In the genomic region with DNA sequence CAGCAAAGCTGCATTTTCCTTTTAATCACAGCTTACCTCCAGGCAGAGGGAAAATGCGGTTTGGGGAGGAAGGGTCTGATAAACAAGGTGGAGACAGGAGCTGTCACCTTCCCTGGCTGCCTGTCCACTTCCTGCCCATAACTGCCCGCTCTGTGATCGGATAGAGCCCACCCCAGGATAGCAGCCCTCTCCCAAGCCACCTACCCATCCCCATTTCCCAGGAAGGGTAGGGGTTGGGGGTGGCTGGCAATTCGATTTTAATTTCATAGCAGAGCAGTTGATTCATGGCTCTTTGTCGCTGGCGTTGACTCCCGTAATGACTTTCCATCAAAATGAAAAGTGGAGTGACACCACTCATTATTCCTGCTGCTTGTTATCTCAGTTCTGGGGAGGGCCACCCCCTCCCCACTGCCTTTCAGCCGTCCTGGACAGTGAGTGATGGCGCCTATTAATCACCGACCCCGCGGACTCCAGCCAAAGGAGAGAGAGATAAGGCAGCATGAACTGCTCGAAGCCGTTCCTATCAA, we compare ENCODE assay signal across 1 cellular context.
TF ChIP-seq lines count a peak whose summit lies in the region.

No MANE protein-coding gene starts in this region.

TF ChIP-seq in K562, 482 proteins besides CTCF, POLR2A, EP300 and RAD21 (continued from another document and continues in another):
- TF ChIP-seq PREB (CRISPR knock-in tag; IDR thresholded peaks at IDR 0.05) (no peak), EHMT2 (IDR thresholded peaks at IDR 0.05) (no peak), NCOA2 (IDR thresholded peaks at IDR 0.05; ENCODE audit: partially characterized antibody in 2 of 2) (no peak), HMGN3 (IDR thresholded peaks at IDR 0.05; ENCODE audit: borderline replicate concordance, extremely low read depth, insufficient read length, low read depth, low read length) (no peak), NR2C2 (CRISPR knock-in tag; IDR thresholded peaks at IDR 0.05) (no peak), NR2C2 (tag; IDR thresholded peaks at IDR 0.05) (no peak), THAP12 (CRISPR knock-in tag; IDR thresholded peaks at IDR 0.05) (no peak), TCF7 (IDR thresholded peaks at IDR 0.05; ENCODE audit: borderline replicate concordance) (0 out of 2 replicates have a peak, but pooled peaks have one; percentile 8), SMAD1 (IDR thresholded peaks at IDR 0.05; ENCODE audit: low read depth, low read length, partially characterized antibody) (no peak), NR2C1 (IDR thresholded peaks at IDR 0.05) (no peak), NR2C1 (tag; IDR thresholded peaks at IDR 0.05) (no peak), ZBTB5 (IDR thresholded peaks at IDR 0.05) (no peak), HNRNPH1 (optimal IDR thresholded peaks at IDR 0.05; ENCODE audit: low read depth, low read length) (no peak), DNMT1 (IDR thresholded peaks at IDR 0.05) (no peak), MCM5 (IDR thresholded peaks at IDR 0.05; ENCODE audit: low read depth) (no peak), ESRRA (IDR thresholded peaks at IDR 0.05; ENCODE audit: borderline replicate concordance, low read depth) (peak; percentile 38; the same call in 1 of the 2 replicates), SP1 (CRISPR knock-in tag; IDR thresholded peaks at IDR 0.05) (no peak), PTTG1 (tag; IDR thresholded peaks at IDR 0.05; ENCODE audit: low read depth) (no peak), U2AF2 (optimal IDR thresholded peaks at IDR 0.05; ENCODE audit: low read depth, low read length) (no peak), ZC3H4 (CRISPR knock-in tag; IDR thresholded peaks at IDR 0.05; ENCODE audit: borderline replicate concordance) (no peak), POLR3G (IDR thresholded peaks at IDR 0.05; ENCODE audit: extremely low read depth, insufficient read length, insufficient replicate concordance) (no peak), PPARD (CRISPR knock-in tag; IDR thresholded peaks at IDR 0.05) (no peak), USF2 (CRISPR knock-in tag; IDR thresholded peaks at IDR 0.05) (no peak), ZBTB1 (CRISPR knock-in tag; IDR thresholded peaks at IDR 0.05; ENCODE audit: borderline replicate concordance, low read depth) (no peak), ZNF318 (IDR thresholded peaks at IDR 0.05; ENCODE audit: borderline replicate concordance in 1 of 2, low read depth in 1 of 2) (no peak), ZNF79 (CRISPR knock-in tag; IDR thresholded peaks at IDR 0.05; ENCODE audit: low read depth) (no peak), BRF1 (IDR thresholded peaks at IDR 0.05; ENCODE audit: borderline replicate concordance, extremely low read depth, insufficient read length) (no peak), GTF2E2 (tag; IDR thresholded peaks at IDR 0.05) (peak; percentile 82; the same call in 1 of the 2 replicates), PHF20 (IDR thresholded peaks at IDR 0.05; ENCODE audit: partially characterized antibody) (no peak), LEF1 (IDR thresholded peaks at IDR 0.05) (peak; percentile 94), CCAR2 (IDR thresholded peaks at IDR 0.05; ENCODE audit: low read depth, low read length) (no peak), ZNF175 (CRISPR knock-in tag; IDR thresholded peaks at IDR 0.05; ENCODE audit: low read depth) (no peak), GATAD2B (IDR thresholded peaks at IDR 0.05; ENCODE audit: borderline replicate concordance) (peak; percentile 85), CREM (IDR thresholded peaks at IDR 0.05; ENCODE audit: low read depth) (peak; percentile 36; the same call in 1 of the 2 replicates), ZNF41 (CRISPR knock-in tag; conservative IDR thresholded peaks at IDR 0.05) (no peak), ZNF121 (CRISPR knock-in tag; conservative IDR thresholded peaks at IDR 0.05) (no peak), KAT8 (IDR thresholded peaks at IDR 0.05; ENCODE audit: low read depth) (no peak), ZNF232 (CRISPR knock-in tag; IDR thresholded peaks at IDR 0.05) (no peak), TSC22D4 (tag; IDR thresholded peaks at IDR 0.05) (no peak), NUFIP1 (IDR thresholded peaks at IDR 0.05; ENCODE audit: partially characterized antibody) (no peak), KLF10 (CRISPR knock-in tag; IDR thresholded peaks at IDR 0.05) (no peak), RFX7 (CRISPR knock-in tag; IDR thresholded peaks at IDR 0.05) (no peak), POU5F1 (IDR thresholded peaks at IDR 0.05; ENCODE audit: borderline replicate concordance, low read depth, low read length, partially characterized antibody) (no peak), PHTF2 (CRISPR knock-in tag; IDR thresholded peaks at IDR 0.05) (no peak), STAT5A (IDR thresholded peaks at IDR 0.05; ENCODE audit: borderline replicate concordance, low read length) (no peak), ZFP91 (CRISPR knock-in tag; IDR thresholded peaks at IDR 0.05) (no peak), CBX8 (IDR thresholded peaks at IDR 0.05; ENCODE audit: borderline replicate concordance, extremely low read depth, low read depth, low read length, poor library complexity, severe bottlenecking) (no peak), GABPB1 (CRISPR knock-in tag; IDR thresholded peaks at IDR 0.05) (no peak), SNRNP70 (optimal IDR thresholded peaks at IDR 0.05; ENCODE audit: low read depth, low read length) (no peak), MAFF (IDR thresholded peaks at IDR 0.05; ENCODE audit: low read length) (no peak), SAFB (IDR thresholded peaks at IDR 0.05; ENCODE audit: borderline replicate concordance, low read depth, low read length) (no peak), BACH1 (tag; IDR thresholded peaks at IDR 0.05) (no peak), NCOA4 (IDR thresholded peaks at IDR 0.05; ENCODE audit: partially characterized antibody) (no peak), RFX5 (IDR thresholded peaks at IDR 0.05; ENCODE audit: low read depth, low read length) (no peak)
- TF ChIP-seq, protein P1, sequence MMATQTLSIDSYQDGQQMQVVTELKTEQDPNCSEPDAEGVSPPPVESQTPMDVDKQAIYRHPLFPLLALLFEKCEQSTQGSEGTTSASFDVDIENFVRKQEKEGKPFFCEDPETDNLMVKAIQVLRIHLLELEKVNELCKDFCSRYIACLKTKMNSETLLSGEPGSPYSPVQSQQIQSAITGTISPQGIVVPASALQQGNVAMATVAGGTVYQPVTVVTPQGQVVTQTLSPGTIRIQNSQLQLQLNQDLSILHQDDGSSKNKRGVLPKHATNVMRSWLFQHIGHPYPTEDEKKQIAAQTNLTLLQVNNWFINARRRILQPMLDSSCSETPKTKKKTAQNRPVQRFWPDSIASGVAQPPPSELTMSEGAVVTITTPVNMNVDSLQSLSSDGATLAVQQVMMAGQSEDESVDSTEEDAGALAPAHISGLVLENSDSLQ (IDR thresholded peaks at IDR 0.05) = peak; percentile 98
